ENCODE assay signal across 3 cellular contexts in the genomic region with DNA sequence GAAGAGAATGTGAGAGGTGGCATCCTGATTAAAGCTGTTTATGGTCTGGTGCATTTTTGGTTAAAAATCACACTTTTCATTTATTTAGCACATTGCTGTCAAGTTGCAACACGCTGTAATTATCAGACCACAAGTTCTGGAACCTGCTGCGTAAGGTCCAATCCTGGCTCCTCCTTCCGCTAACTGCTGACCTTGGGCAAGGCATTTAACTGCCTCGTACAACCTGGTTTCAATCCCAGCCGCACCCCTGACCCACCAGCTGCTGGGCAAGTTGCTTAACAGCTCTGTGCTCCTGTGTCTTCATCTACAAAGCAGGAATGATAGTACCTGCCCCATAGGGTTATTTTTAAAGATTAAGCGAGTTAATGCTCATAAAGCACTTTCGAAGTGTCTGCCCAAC.
"Had no signal": no experiment of that assay in that cellular context is flagged by ENCODE, and none has a peak within 500 bp of the region (broad histone marks: within the 10 kb centered on the region; RNA-seq: fewer than 3 reads in every experiment).

No MANE protein-coding gene starts in this region.

- DNase-seq: GDM1, GF-D8 had no signal

- ATAC-seq: GM12878 had no signal
